8 cellular contexts compared by ENCODE assay signal in the genomic region with DNA sequence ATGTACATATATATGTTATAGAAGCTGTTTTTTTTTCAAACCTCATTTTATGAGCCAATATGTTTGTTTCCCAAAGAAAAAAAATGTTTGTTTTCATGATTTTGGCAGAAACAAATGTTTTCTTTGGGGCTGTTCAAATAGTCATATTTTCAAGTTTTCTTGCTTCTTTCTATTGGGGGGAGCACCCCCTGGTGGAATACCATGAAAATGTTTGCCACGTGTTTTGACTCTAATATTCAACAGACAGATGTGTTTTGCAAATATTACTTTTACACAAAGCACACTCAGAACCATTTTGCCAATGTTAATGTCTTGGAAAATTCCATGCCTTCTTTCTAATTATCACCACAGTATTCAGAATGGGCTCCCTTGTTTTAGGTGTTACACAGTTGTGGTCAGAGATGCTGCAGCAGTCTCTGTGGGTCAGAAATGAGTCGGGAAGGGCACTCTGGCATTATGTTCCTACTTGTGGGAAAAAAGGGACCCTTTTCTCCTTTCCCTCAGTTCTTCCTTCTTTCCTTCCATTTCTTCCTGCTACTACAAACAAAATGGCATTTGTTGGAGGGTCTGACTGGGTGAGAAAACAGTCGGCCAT.
DNase-seq lines count a peak whose midpoint lies in the region; ATAC-seq and TF ChIP-seq lines count a peak whose summit lies in the region.

No MANE protein-coding gene starts in this region.

- no peak overlapping the region for H2AFZ ChIP-seq in neural progenitor cell (replicated peaks)

- H3K9ac ChIP-seq in endodermal cell (ENCODE audit: extremely low read depth, low read length, poor library complexity, severe bottlenecking) (no peak overlapping the region), neural progenitor cell (no peak overlapping the region)

- H3K4me1 ChIP-seq in endodermal cell (ENCODE audit: control insufficient read depth, insufficient read depth, low read length) (no peaks in the 10 kb centered on the region), neural progenitor cell (no peaks in the 10 kb centered on the region)

- H4K20me1 ChIP-seq in neural progenitor cell (ENCODE audit: low read depth), result no peaks in the 10 kb centered on the region

- H3F3A ChIP-seq in neural progenitor cell (ENCODE audit: low read depth), result no peaks in the 10 kb centered on the region

- H3K9me3 Mint-ChIP-seq in endodermal cell (no peaks in the 10 kb centered on the region), neural progenitor cell (no peaks in the 10 kb centered on the region)
- H3K9me3 Mint-ChIP-seq in stimulated activated naive CD8-positive, alpha-beta T cell treated with anti-CD3 and anti-CD28 coated beads, Interleukin-15, amount 100 ng/mL, for 72 hours, result peaks cover 11 to 23% of the 10 kb centered on the region in 2 donors

- no peaks in the 10 kb centered on the region for H3K79me2 ChIP-seq in neural progenitor cell (ENCODE audit: low read depth)

- H3K4me3 ChIP-seq in endodermal cell (ENCODE audit: low read length) (no peak overlapping the region), neural progenitor cell (no peak overlapping the region)

- H3K27me3 Mint-ChIP-seq in endodermal cell (ENCODE audit: insufficient read depth), result no peaks in the 10 kb centered on the region
- peaks cover under 1% of the 10 kb centered on the region for H3K27me3 Mint-ChIP-seq in neural progenitor cell (ENCODE audit: insufficient read depth, low read depth)
- no peaks in the 10 kb centered on the region for H3K27me3 Mint-ChIP-seq in stimulated activated naive CD8-positive, alpha-beta T cell treated with anti-CD3 and anti-CD28 coated beads, Interleukin-15, amount 100 ng/mL, for 72 hours

- ATAC-seq in GM18907 (IDR thresholded peaks at IDR 0.05; ENCODE audit: unreplicated experiment), result peak; percentile 66
- no peak for ATAC-seq in GM18873 (IDR thresholded peaks at IDR 0.05; ENCODE audit: low FRiP score, unreplicated experiment)
- no peak for ATAC-seq in GM18520 (IDR thresholded peaks at IDR 0.05; ENCODE audit: unreplicated experiment)
- no peak for ATAC-seq in stimulated activated naive CD8-positive, alpha-beta T cell treated with anti-CD3 and anti-CD28 coated beads, Interleukin-15, amount 100 ng/mL, for 72 hours

- H3K27ac ChIP-seq in endodermal cell (ENCODE audit: low read depth, low read length) (no peak overlapping the region), neural progenitor cell (no peak overlapping the region)

- H3K4me1 Mint-ChIP-seq in endodermal cell, result peaks cover 2% of the 10 kb centered on the region
- no peaks in the 10 kb centered on the region for H3K4me1 Mint-ChIP-seq in neural progenitor cell
- no peaks in the 10 kb centered on the region for H3K4me1 Mint-ChIP-seq in stimulated activated naive CD8-positive, alpha-beta T cell treated with anti-CD3 and anti-CD28 coated beads, Interleukin-15, amount 100 ng/mL, for 72 hours

- H3K4me2 ChIP-seq in neural progenitor cell, result no peak overlapping the region

- DNase-seq in Ammon's horn (ENCODE audit: low spot score) (peak; percentile 60), NCI-H69 (lab: John Stamatoyannopoulos, UW) (peak; percentile 2), endodermal cell (peak; percentile 57), neural progenitor cell (ENCODE audit: low spot score) (peak; percentile 18)
- DNase-seq in stimulated activated naive CD8-positive, alpha-beta T cell treated with anti-CD3 and anti-CD28 coated beads, Interleukin-15, amount 100 ng/mL, for 72 hours, result no peak

- no peak overlapping the region for H3K27ac Mint-ChIP-seq in endodermal cell
- H3K27ac Mint-ChIP-seq in neural progenitor cell, result no peak overlapping the region
- no peak overlapping the region for H3K27ac Mint-ChIP-seq in stimulated activated naive CD8-positive, alpha-beta T cell treated with anti-CD3 and anti-CD28 coated beads, Interleukin-15, amount 100 ng/mL, for 72 hours

- H3K9me3 ChIP-seq in endodermal cell (ENCODE audit: control insufficient read depth, low read length), result no peaks in the 10 kb centered on the region
- no peaks in the 10 kb centered on the region for H3K9me3 ChIP-seq in neural progenitor cell (ENCODE audit: low read depth)

- H3K36me3 Mint-ChIP-seq in endodermal cell (ENCODE audit: low read depth), result no peaks in the 10 kb centered on the region
- no peaks in the 10 kb centered on the region for H3K36me3 Mint-ChIP-seq in neural progenitor cell

- H3K36me3 ChIP-seq in endodermal cell (ENCODE audit: control insufficient read depth, insufficient read depth, low read length), result no peaks in the 10 kb centered on the region
- no peaks in the 10 kb centered on the region for H3K36me3 ChIP-seq in neural progenitor cell

- H3K4me3 Mint-ChIP-seq in endodermal cell (no peak overlapping the region), neural progenitor cell (no peak overlapping the region)
- no peak overlapping the region for H3K4me3 Mint-ChIP-seq in stimulated activated naive CD8-positive, alpha-beta T cell treated with anti-CD3 and anti-CD28 coated beads, Interleukin-15, amount 100 ng/mL, for 72 hours

- no peaks in the 10 kb centered on the region for H3K27me3 ChIP-seq in endodermal cell (ENCODE audit: control insufficient read depth, insufficient read depth, low read length, poor library complexity, severe bottlenecking)
- no peaks in the 10 kb centered on the region for H3K27me3 ChIP-seq in neural progenitor cell

- 74% methylated on average over 3 of the region's 3 CpGs; no CpG with 5 or more reads in 1 of the 2 experiments for WGBS in endodermal cell (ENCODE audit: insufficient coverage in 1 of 2, insufficient read length in 1 of 2), 2 experiments

- peak; percentile 87 for TF ChIP-seq CTCF in endodermal cell (conservative IDR thresholded peaks at IDR 0.05)
- peak; percentile 81 for TF ChIP-seq CTCF in neural progenitor cell (IDR thresholded peaks at IDR 0.05)

Comparison
In these comparisons a context has a peak if more than half of its experiments do, and no peak if none do; other contexts are left out.
1. DNase-seq: peak in Ammon's horn (single experiment), NCI-H69 (single experiment), endodermal cell (single experiment) and neural progenitor cell (single experiment); none in stimulated activated naive CD8-positive, alpha-beta T cell treated with anti-CD3 and anti-CD28 coated beads, Interleukin-15, amount 100 ng/mL, for 72 hours (0 of 2).